ENCODE assay signal across 28 cellular contexts in the genomic region with DNA sequence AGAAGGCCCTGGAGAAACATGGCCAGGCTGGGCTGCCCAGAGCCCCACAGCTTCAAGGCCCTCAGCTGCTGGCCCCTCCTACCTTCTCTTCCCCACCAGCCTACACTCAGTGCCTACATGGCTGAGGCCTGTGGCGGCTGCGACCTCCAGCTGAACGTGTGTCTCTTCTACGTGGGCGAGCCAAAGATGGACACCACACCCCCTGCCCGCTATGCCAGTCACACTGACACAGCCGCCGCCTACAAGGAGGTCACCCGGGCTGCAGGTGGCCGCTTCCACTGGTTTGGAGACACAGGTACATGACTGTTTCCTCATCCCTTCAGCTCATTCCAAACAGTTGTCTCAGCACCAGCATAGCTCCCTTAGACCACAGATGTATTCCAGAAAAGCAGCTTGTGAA. TPM values are rescaled to one million over a fixed set of nuclear protein-coding genes. Genes with fewer than 3 reads are reported as not detected.
A peak's percentile ranks its signal among the peaks of the same experiment; 100 is the strongest.
DNase-seq lines count a peak whose midpoint lies in the region; ATAC-seq and TF ChIP-seq lines count a peak whose summit lies in the region.
"Had no signal": no experiment of that assay in that cellular context is flagged by ENCODE, and none has a peak within 500 bp of the region (broad histone marks: within the 10 kb centered on the region; RNA-seq: fewer than 3 reads in every experiment).

No MANE protein-coding gene starts in this region.

- H3K36me3 ChIP-seq in HEK293 (ENCODE audit: control insufficient read depth in 2 of 2, insufficient read depth in 1 of 2, low read length in 2 of 2) (no peaks in the 10 kb centered on the region), NT2/D1 (ENCODE audit: insufficient read depth, insufficient read length, low read length) (no peaks in the 10 kb centered on the region), trophoblast cell (ENCODE audit: control insufficient read depth in 1 of 2, insufficient read depth in 2 of 2, low read length in 2 of 2) (no peaks in the 10 kb centered on the region)
- H3K36me3 ChIP-seq: BE2C, BLaER1 had no signal

- H3K27ac ChIP-seq in HEK293 (ENCODE audit: extremely low read depth, low read depth, low read length) = no peak overlapping the region
- H3K27ac ChIP-seq in trophoblast cell (ENCODE audit: low read depth, low read length) = no peak overlapping the region
- H3K27ac ChIP-seq: BLaER1 had no signal

- no peak overlapping the region for H3K4ac ChIP-seq in trophoblast cell (ENCODE audit: low read depth, low read length)

- H2AK5ac ChIP-seq in trophoblast cell (ENCODE audit: low read length) = no peak overlapping the region

- H4K12ac ChIP-seq in trophoblast cell (ENCODE audit: low read depth, low read length) = no peak overlapping the region

- H3K79me2 ChIP-seq in trophoblast cell (ENCODE audit: control insufficient read depth, insufficient read depth, low read length, poor library complexity) = no peaks in the 10 kb centered on the region

- no peak overlapping the region for H2BK12ac ChIP-seq in trophoblast cell (ENCODE audit: low read length)

- H3K18ac ChIP-seq in trophoblast cell (ENCODE audit: low read length) = no peak overlapping the region

- CTCF ChIA-PET in HEK293 (lab: Yijun Ruan, JAX) = interaction anchor here (0.6 to 2.1 kb wide), 4 partner anchors 9 to 76 kb away, joined by 3 to 9 read pairs (median 4); no protein-coding TSS in a partner anchor

- H3K27me3 Mint-ChIP-seq in stimulated activated naive B cell treated with anti-CD40 and anti-IgM and Interleukin-4, amounts not matched to agents 10 μg/mL and 1 μg/mL and 100 μg/mL, for 72 hours = peaks cover 8 to 16% of the 10 kb centered on the region in 2 donors

- no peak overlapping the region for H3K14ac ChIP-seq in trophoblast cell (ENCODE audit: low read length)

- no peak overlapping the region for H2AFZ ChIP-seq in trophoblast cell (ENCODE audit: insufficient read depth, low read length, poor library complexity)

- H3K4me2 ChIP-seq in trophoblast cell (ENCODE audit: low read length) = no peak overlapping the region
- H3K4me2 ChIP-seq: BLaER1 had no signal

- intact Hi-C loops in sciatic nerve (cut with DNase I) = no loop called here

- no peak overlapping the region for H3K23ac ChIP-seq in trophoblast cell (ENCODE audit: low read length)

- H3K4me3 Mint-ChIP-seq in stimulated activated naive B cell treated with anti-CD40 and anti-IgM and Interleukin-4, amounts not matched to agents 10 μg/mL and 1 μg/mL and 100 μg/mL, for 72 hours = no peak overlapping the region
- H3K4me3 Mint-ChIP-seq: CD14-positive monocyte; CD4-positive, alpha-beta memory T cell; CD4-positive, CD25-positive, alpha-beta regulatory T cell; CD8-positive, alpha-beta memory T cell had no signal

- no peak overlapping the region for H4K91ac ChIP-seq in trophoblast cell (ENCODE audit: low read depth, low read length)

- H3K9ac ChIP-seq in NT2/D1 (ENCODE audit: insufficient read length, low read depth) (peak overlapping the region; percentile 26), trophoblast cell (ENCODE audit: low read length) (no peak overlapping the region)
- H3K9ac ChIP-seq: BLaER1 had no signal

- no peak for TF ChIP-seq CTCF in HEK293 (tag by site-specific recombination; IDR thresholded peaks at IDR 0.05)

- H3K4me1 Mint-ChIP-seq in stimulated activated naive B cell treated with anti-CD40 and anti-IgM and Interleukin-4, amounts not matched to agents 10 μg/mL and 1 μg/mL and 100 μg/mL, for 72 hours = no peaks in the 10 kb centered on the region
- H3K4me1 Mint-ChIP-seq: CD14-positive monocyte; CD4-positive, alpha-beta memory T cell; CD4-positive, CD25-positive, alpha-beta regulatory T cell; CD8-positive, alpha-beta memory T cell had no signal

- H2BK5ac ChIP-seq in trophoblast cell (ENCODE audit: low read depth, low read length, poor library complexity) = no peak overlapping the region

- no peak overlapping the region for H3K27ac Mint-ChIP-seq in stimulated activated naive B cell treated with anti-CD40 and anti-IgM and Interleukin-4, amounts not matched to agents 10 μg/mL and 1 μg/mL and 100 μg/mL, for 72 hours
- H3K27ac Mint-ChIP-seq: CD14-positive monocyte; CD4-positive, alpha-beta memory T cell; CD4-positive, CD25-positive, alpha-beta regulatory T cell had no signal

- ATAC-seq in sciatic nerve (no peak), GM18520 (IDR thresholded peaks at IDR 0.05; ENCODE audit: unreplicated experiment) (no peak)
- no peak for ATAC-seq in stimulated activated naive B cell treated with anti-CD40 and anti-IgM and Interleukin-4, amounts not matched to agents 10 μg/mL and 1 μg/mL and 100 μg/mL, for 72 hours (replicated peaks)
- ATAC-seq: GM12878 had no signal

- H3K4me3 ChIP-seq in HEK293 (ENCODE audit: low read depth, low read length) = no peak overlapping the region
- no peak overlapping the region for H3K4me3 ChIP-seq in NT2/D1 (ENCODE audit: insufficient read length, low read depth)
- no peak overlapping the region for H3K4me3 ChIP-seq in trophoblast cell (ENCODE audit: low read depth, low read length)
- H3K4me3 ChIP-seq: BLaER1, GM12878 had no signal

- no peaks in the 10 kb centered on the region for H3K79me1 ChIP-seq in trophoblast cell (ENCODE audit: low read length)

- WGBS in trophoblast cell (ENCODE audit: extremely low coverage, insufficient coverage, insufficient read length) = no CpG with 5 or more reads among the region's 10 CpGs

- POLR2A ChIA-PET in HEK293 (lab: Yijun Ruan, JAX) = no interaction called here

- no peaks in the 10 kb centered on the region for H3K36me3 Mint-ChIP-seq in stimulated activated naive B cell treated with anti-CD40 and anti-IgM and Interleukin-4, amounts not matched to agents 10 μg/mL and 1 μg/mL and 100 μg/mL, for 72 hours
- H3K36me3 Mint-ChIP-seq: CD14-positive monocyte; CD4-positive, alpha-beta memory T cell; CD4-positive, CD25-positive, alpha-beta regulatory T cell had no signal

- no peaks in the 10 kb centered on the region for H3K27me3 ChIP-seq in NT2/D1 (ENCODE audit: insufficient read depth, insufficient read length)
- H3K27me3 ChIP-seq in trophoblast cell (ENCODE audit: insufficient read depth, low read length) = no peaks in the 10 kb centered on the region
- H3K27me3 ChIP-seq: BLaER1 had no signal

- no peak overlapping the region for H4K8ac ChIP-seq in trophoblast cell (ENCODE audit: low read depth, low read length)

- DNase-seq in NT2/D1 (ENCODE audit: low read depth, low spot score) = no peak
- DNase-seq in trophoblast cell = peak; percentile 50 to 64
- no peak for DNase-seq in sciatic nerve (ENCODE audit: low spot score)
- no peak for DNase-seq in stimulated activated naive B cell treated with anti-CD40 and anti-IgM and Interleukin-4, amounts not matched to agents 10 μg/mL and 1 μg/mL and 100 μg/mL, for 72 hours
- DNase-seq: 8988T; ACHN; BE2C; C1 segment of cervical spinal cord; CD4-positive, alpha-beta memory T cell; CD4-positive, CD25-positive, alpha-beta regulatory T cell; CD8-positive, alpha-beta memory T cell; COR-L47; DMS 273 treated with DMSO at 0.1 percent for 48 hours; DMS153; DMS53; DMS79; DND-41; EL; GDM1 had no signal

- no peaks in the 10 kb centered on the region for H3K4me1 ChIP-seq in HEK293 (ENCODE audit: control insufficient read depth, insufficient read depth, low read length)
- peaks cover 1% of the 10 kb centered on the region for H3K4me1 ChIP-seq in NT2/D1 (ENCODE audit: insufficient read depth, insufficient read length)
- no peaks in the 10 kb centered on the region for H3K4me1 ChIP-seq in trophoblast cell (ENCODE audit: control insufficient read depth in 1 of 2, insufficient read depth in 2 of 2, low read length in 2 of 2)
- H3K4me1 ChIP-seq: BE2C had no signal

- H3K9me3 Mint-ChIP-seq in stimulated activated naive B cell treated with anti-CD40 and anti-IgM and Interleukin-4, amounts not matched to agents 10 μg/mL and 1 μg/mL and 100 μg/mL, for 72 hours = peaks cover 0 to 3% of the 10 kb centered on the region in 2 donors

- no peak overlapping the region for H2BK120ac ChIP-seq in trophoblast cell (ENCODE audit: insufficient read depth, low read length, poor library complexity)

- H3K9me3 ChIP-seq in HEK293 (ENCODE audit: control insufficient read depth, insufficient read depth, low read depth, low read length) (no peaks in the 10 kb centered on the region), NT2/D1 (ENCODE audit: insufficient read depth, low read length) (no peaks in the 10 kb centered on the region), trophoblast cell (ENCODE audit: insufficient read depth, low read depth, low read length) (no peaks in the 10 kb centered on the region)
- H3K9me3 ChIP-seq: BE2C, BLaER1 had no signal

TF ChIP-seq in HEK293, 187 proteins besides CTCF, POLR2A, EP300 and RAD21:
- no peak for TF ChIP-seq HOXC10 (CRISPR knock-in tag; IDR thresholded peaks at IDR 0.05)
- 0 out of 2 replicates have a peak, but pooled peaks have one; percentile 12 for TF ChIP-seq ZFHX2 (tag by site-specific recombination; conservative IDR thresholded peaks at IDR 0.05)
- no peak for TF ChIP-seq ZFP37 (tag by site-specific recombination; IDR thresholded peaks at IDR 0.05)
- 0 out of 2 replicates have a peak, but pooled peaks have one; percentile 48 for TF ChIP-seq EGR2 (tag by site-specific recombination; IDR thresholded peaks at IDR 0.05; ENCODE audit: low read depth)
TF ChIP-seq in HEK293: peak in this region for 2.

RNA-seq across cellular contexts. Expression of gene SDR42E2, which starts 29.5 kb away (rescaled TPM):
- polyA plus RNA-seq in trophoblast cell (2013) = 0.04 TPM in 1 of 2 replicates, not detected in the other
- not detected for total RNA-seq in sciatic nerve
- total RNA-seq: A673, Daoy, G401, GM12878 had no signal
- polyA plus RNA-seq: AG04450 had no signal

RNA-seq across cellular contexts. Expression of gene VWA3A, which starts 40.5 kb away (rescaled TPM):
- 0.04 TPM in 2 replicates for polyA plus RNA-seq in trophoblast cell (2013)
- total RNA-seq in sciatic nerve = 0.71 TPM
- total RNA-seq: Daoy, GM12878 had no signal
- polyA plus RNA-seq: AG04450; CD14-positive monocyte; CD4-positive, alpha-beta memory T cell; CD4-positive, CD25-positive, alpha-beta regulatory T cell; CD8-positive, alpha-beta memory T cell had no signal

Comparison
In these comparisons a context has a peak if more than half of its experiments do, and no peak if none do; other contexts are left out.
1. DNase-seq: peak in trophoblast cell (2 of 2); none in NT2/D1 (single experiment), sciatic nerve (single experiment) and stimulated activated naive B cell treated with anti-CD40 and anti-IgM and Interleukin-4, amounts not matched to agents 10 μg/mL and 1 μg/mL and 100 μg/mL, for 72 hours (single experiment).